In genomic region chr9:83706703-83707517, GRCh38 we compare ENCODE assay signal across 1 cellular context.
TF ChIP-seq lines count a peak whose summit lies in the region.

No MANE protein-coding gene starts in this region.

TF ChIP-seq in H1, 55 proteins besides CTCF, POLR2A, EP300 and RAD21 (continued from another document):
- no peak for TF ChIP-seq SUZ12 (IDR thresholded peaks at IDR 0.05; ENCODE audit: low read length)
- TF ChIP-seq TAF7 (optimal IDR thresholded peaks at IDR 0.05; ENCODE audit: borderline replicate concordance, low read depth, low read length) = no peak
- TF ChIP-seq POLR2AphosphoS5 (IDR thresholded peaks at IDR 0.05; ENCODE audit: low read depth, low read length) = peak; percentile 93
- no peak for TF ChIP-seq RNF2 (IDR thresholded peaks at IDR 0.05; ENCODE audit: borderline replicate concordance, low read depth, low read length, missing control alignments, poor library complexity, severe bottlenecking)
- peak; percentile 74; the same call in 1 of the 2 replicates for TF ChIP-seq EGR1 (IDR thresholded peaks at IDR 0.05; ENCODE audit: borderline replicate concordance, low read depth, low read length)
- TF ChIP-seq CREB1 (IDR thresholded peaks at IDR 0.05) = no peak
- no peak; the same call in 1 of the 2 replicates for TF ChIP-seq MAX (IDR thresholded peaks at IDR 0.05)
- 0 out of 2 replicates have a peak, but pooled peaks have one; percentile 31 for TF ChIP-seq YY1 (IDR thresholded peaks at IDR 0.05; ENCODE audit: low read depth, low read length)
- peak; percentile 57 for TF ChIP-seq TBP (IDR thresholded peaks at IDR 0.05; ENCODE audit: low read depth, low read length)
- no peak for TF ChIP-seq NANOG (IDR thresholded peaks at IDR 0.05; ENCODE audit: insufficient read depth, low read depth, low read length, poor library complexity, severe bottlenecking)
- TF ChIP-seq ATF3 (IDR thresholded peaks at IDR 0.05; ENCODE audit: insufficient read depth, low read depth, low read length) = no peak
- TF ChIP-seq JUND (IDR thresholded peaks at IDR 0.05; ENCODE audit: low read length) = no peak
- peak; percentile 37; the same call in 1 of the 2 replicates for TF ChIP-seq PHF8 (conservative IDR thresholded peaks at IDR 0.05; ENCODE audit: low read depth, low read length)
- TF ChIP-seq CBX5 (IDR thresholded peaks at IDR 0.05; ENCODE audit: low read depth, low read length) = no peak
- no peak for TF ChIP-seq EZH2 (IDR thresholded peaks at IDR 0.05; ENCODE audit: low read depth, low read length, severe bottlenecking)
- no peak for TF ChIP-seq TCF12 (IDR thresholded peaks at IDR 0.05; ENCODE audit: low read depth, low read length)
- no peak for TF ChIP-seq RBBP5 (IDR thresholded peaks at IDR 0.05; ENCODE audit: borderline replicate concordance, low read depth, low read length)
- no peak for TF ChIP-seq SP4 (IDR thresholded peaks at IDR 0.05; ENCODE audit: low read length)
- TF ChIP-seq TAF1 (IDR thresholded peaks at IDR 0.05; ENCODE audit: low read depth, low read length) = no peak
